17 cellular contexts compared by ENCODE assay signal in genomic region chr9:125634040-125634717, GRCh38.
DNase-seq lines count a peak whose midpoint lies in the region; ATAC-seq, FAIRE-seq and TF ChIP-seq lines count a peak whose summit lies in the region.
"Had no signal": no experiment of that assay in that cellular context is flagged by ENCODE, and none has a peak within 500 bp of the region (broad histone marks: within the 10 kb centered on the region; RNA-seq: fewer than 3 reads in every experiment).

No MANE protein-coding gene starts in this region.

- peak; percentile 8 for FAIRE-seq in endothelial cell of umbilical vein (lab: Jason Lieb, UNC)
- FAIRE-seq: islet of Langerhans had no signal

- dilution Hi-C loops in endothelial cell of umbilical vein (cut with MboI; ENCODE audit: extremely low pct_ligation_motif_present, low sequenced_read_pairs): no loop called here

- no peak overlapping the region for H3K4me3 Mint-ChIP-seq in activated CD8-positive, alpha-beta T cell treated with anti-CD3 and anti-CD28 coated beads for 36 hours
- H3K4me3 Mint-ChIP-seq: activated naive CD8-positive, alpha-beta T cell treated with anti-CD3 and anti-CD28 coated beads, Interleukin-2, amount 10 ng/mL, durations not matched to agents 7 days and 5 days; CD4-positive, CD25-positive, alpha-beta regulatory T cell; dendritic cell treated with granulocyte-macrophage colony-stimulating factor and Interleukin-4, amounts not matched to agents 40 ng/mL and 50 ng/mL, for 4 days; T-helper 2 cell treated with Interferon-gamma antibody and Interleukin-4, amounts not matched to agents 5 μg/mL and 100 μg/mL, for 36 hours had no signal

- no peak overlapping the region for H3K27ac Mint-ChIP-seq in activated CD8-positive, alpha-beta T cell treated with anti-CD3 and anti-CD28 coated beads for 36 hours
- H3K27ac Mint-ChIP-seq: activated naive CD8-positive, alpha-beta T cell treated with anti-CD3 and anti-CD28 coated beads, Interleukin-2, amount 10 ng/mL, durations not matched to agents 7 days and 5 days; T-helper 2 cell treated with Interferon-gamma antibody and Interleukin-4, amounts not matched to agents 5 μg/mL and 100 μg/mL, for 36 hours had no signal

- H3F3A ChIP-seq in OCI-LY1 (ENCODE audit: insufficient read depth, low read length): peaks cover 16% of the 10 kb centered on the region

- H3K27me3 Mint-ChIP-seq in activated CD8-positive, alpha-beta T cell treated with anti-CD3 and anti-CD28 coated beads for 36 hours: no peaks in the 10 kb centered on the region
- H3K27me3 Mint-ChIP-seq: activated naive CD8-positive, alpha-beta T cell treated with anti-CD3 and anti-CD28 coated beads, Interleukin-2, amount 10 ng/mL, durations not matched to agents 7 days and 5 days; CD4-positive, CD25-positive, alpha-beta regulatory T cell; dendritic cell treated with granulocyte-macrophage colony-stimulating factor and Interleukin-4, amounts not matched to agents 40 ng/mL and 50 ng/mL, for 4 days had no signal

- no peak for TF ChIP-seq POLR2A in endothelial cell of umbilical vein (IDR thresholded peaks at IDR 0.05; ENCODE audit: low read depth, low read length)

- intact Hi-C loops in endothelial cell of umbilical vein (cut with micrococcal nuclease) (loop anchor here (5.0 kb wide), 3 partner anchors 73 to 207 kb away; partner anchors contain the start of gene MAPKAP1), tibial artery (cut with DNase I; ENCODE audit: low total_unique reads) (loop anchor here (5.0 kb wide), 1 partner anchor 227 kb away; no protein-coding TSS in a partner anchor)
- intact Hi-C loops in activated CD8-positive, alpha-beta T cell treated with anti-CD3 and anti-CD28 coated beads for 36 hours (cut with micrococcal nuclease): loop anchor here (10.0 kb wide), 1 partner anchor 191 kb away; no protein-coding TSS in a partner anchor

- H3K27me3 ChIP-seq in OCI-LY1 (ENCODE audit: insufficient read depth, low read length) (no peaks in the 10 kb centered on the region), endothelial cell of umbilical vein (ENCODE audit: control insufficient read depth in 2 of 2, insufficient read depth in 2 of 2, low read length in 2 of 2) (no peaks in the 10 kb centered on the region), tibial artery (no peaks in the 10 kb centered on the region)
- H3K27me3 ChIP-seq: foreskin keratinocyte had no signal

- no peaks in the 10 kb centered on the region for H3K36me3 ChIP-seq in HEK293 (ENCODE audit: control insufficient read depth in 2 of 2, insufficient read depth in 1 of 2, low read length in 2 of 2)
- no peaks in the 10 kb centered on the region for H3K36me3 ChIP-seq in OCI-LY1 (ENCODE audit: insufficient read depth, low read length)
- H3K36me3 ChIP-seq in endothelial cell of umbilical vein (ENCODE audit: control insufficient read depth in 2 of 2, extremely low read depth in 1 of 2, insufficient read depth in 2 of 2, low read length in 2 of 2): no peaks in the 10 kb centered on the region
- no peaks in the 10 kb centered on the region for H3K36me3 ChIP-seq in tibial artery

- H3K27ac ChIP-seq in HEK293 (ENCODE audit: extremely low read depth, low read depth, low read length): no peak overlapping the region
- H3K27ac ChIP-seq in OCI-LY1 (ENCODE audit: low read depth, low read length, poor library complexity, severe bottlenecking): peak overlapping the region; percentile 33
- H3K27ac ChIP-seq in endothelial cell of umbilical vein (ENCODE audit: insufficient read depth, low read depth, low read length): no peak overlapping the region
- no peak overlapping the region for H3K27ac ChIP-seq in tibial artery
- H3K27ac ChIP-seq: foreskin keratinocyte had no signal

- H3K4me2 ChIP-seq in OCI-LY1 (ENCODE audit: low read length): peak overlapping the region; percentile 46
- H3K4me2 ChIP-seq in endothelial cell of umbilical vein (ENCODE audit: insufficient read depth, low read length): peak overlapping the region; percentile 46

- H2AFZ ChIP-seq in OCI-LY1 (ENCODE audit: low read length): no peak overlapping the region
- no peak overlapping the region for H2AFZ ChIP-seq in endothelial cell of umbilical vein (ENCODE audit: low read depth, low read length)

- peak; percentile 67 for DNase-seq in CD1c-positive myeloid dendritic cell (ENCODE audit: extremely low spot score)
- peak; percentile 42 for DNase-seq in endothelial cell of umbilical vein (ENCODE audit: low read depth, low spot score)
- no peak for DNase-seq in tibial artery
- no peak for DNase-seq in activated CD8-positive, alpha-beta T cell treated with anti-CD3 and anti-CD28 coated beads for 36 hours
- no peak for DNase-seq in NCI-H1694 (lab: John Stamatoyannopoulos, UW)
- no peak for DNase-seq in hepatic stellate cell (ENCODE audit: low spot score)
- DNase-seq: activated naive CD8-positive, alpha-beta T cell treated with anti-CD3 and anti-CD28 coated beads, Interleukin-2, amount 10 ng/mL, durations not matched to agents 7 days and 5 days; CD4-positive, CD25-positive, alpha-beta regulatory T cell; mucosa of descending colon; NCI-H187; stimulated activated CD4-positive, alpha-beta T cell treated with anti-CD3 and anti-CD28 coated beads, Interleukin-4, amount 100 ng/mL, for 4 hours had no signal

- H3K79me2 ChIP-seq in OCI-LY1 (ENCODE audit: insufficient read depth, low read length) (peaks cover 17% of the 10 kb centered on the region; the same call in 1 of the 2 replicates), endothelial cell of umbilical vein (ENCODE audit: control insufficient read depth, insufficient read depth, low read length) (peaks cover 63% of the 10 kb centered on the region)

- H3K4me3 ChIP-seq in HEK293 (ENCODE audit: low read depth, low read length): no peak overlapping the region
- H3K4me3 ChIP-seq in OCI-LY1 (ENCODE audit: low read depth, low read length, poor library complexity, severe bottlenecking): no peak overlapping the region
- no peak overlapping the region for H3K4me3 ChIP-seq in endothelial cell of umbilical vein (replicated peaks in 1 of 3; ENCODE audit: insufficient read depth in 1 of 3, low read depth in 1 of 3, low read length in 3 of 3)
- no peak overlapping the region for H3K4me3 ChIP-seq in tibial artery
- H3K4me3 ChIP-seq: mucosa of descending colon had no signal

- H3K36me3 Mint-ChIP-seq in activated CD8-positive, alpha-beta T cell treated with anti-CD3 and anti-CD28 coated beads for 36 hours (ENCODE audit: low read depth): peaks cover 15% of the 10 kb centered on the region

- H3K9me2 ChIP-seq in OCI-LY1 (ENCODE audit: low read depth, low read length): no peaks in the 10 kb centered on the region

- H3K4me1 ChIP-seq in HEK293 (ENCODE audit: control insufficient read depth, insufficient read depth, low read length) (peaks cover 16% of the 10 kb centered on the region), OCI-LY1 (ENCODE audit: insufficient read depth, low read length, severe bottlenecking) (peaks cover 59% of the 10 kb centered on the region), endothelial cell of umbilical vein (ENCODE audit: control insufficient read depth, extremely low read depth, insufficient read depth, low read length) (peaks cover 29% of the 10 kb centered on the region), tibial artery (peaks cover 0 to 16% (median 5%) of the 10 kb centered on the region in 4 donors)

- TF ChIP-seq CTCF in HEK293 (tag by site-specific recombination; IDR thresholded peaks at IDR 0.05) (no peak), OCI-LY1 (IDR thresholded peaks at IDR 0.05; ENCODE audit: low read length) (no peak), endothelial cell of umbilical vein (IDR thresholded peaks at IDR 0.05; ENCODE audit: extremely low read depth in 1 of 2, insufficient read depth in 1 of 2, low read depth in 1 of 2, low read length in 2 of 2) (no peak), tibial artery (IDR thresholded peaks at IDR 0.05) (no peak)
- TF ChIP-seq CTCF in activated CD8-positive, alpha-beta T cell treated with anti-CD3 and anti-CD28 coated beads for 36 hours (IDR thresholded peaks at IDR 0.05): no peak

- H3K9ac ChIP-seq in OCI-LY1 (ENCODE audit: low read length): 0 out of 2 replicates have a peak overlapping the region, but pooled peaks have one; percentile 14
- H3K9ac ChIP-seq in endothelial cell of umbilical vein (replicated peaks; ENCODE audit: extremely low read depth, insufficient read depth, low read length): no peak overlapping the region

- H4K20me1 ChIP-seq in OCI-LY1 (ENCODE audit: insufficient read depth, low read length): no peaks in the 10 kb centered on the region
- H4K20me1 ChIP-seq in endothelial cell of umbilical vein (replicated peaks; ENCODE audit: control insufficient read depth, extremely low read depth, insufficient read depth, low read length): no peaks in the 10 kb centered on the region

- no peaks in the 10 kb centered on the region for H3K9me1 ChIP-seq in endothelial cell of umbilical vein (replicated peaks; ENCODE audit: control insufficient read depth, extremely low read depth, insufficient read depth, low read length)

- no peaks in the 10 kb centered on the region for H3K9me3 ChIP-seq in HEK293 (ENCODE audit: control insufficient read depth, insufficient read depth, low read depth, low read length)
- no peaks in the 10 kb centered on the region for H3K9me3 ChIP-seq in OCI-LY1 (ENCODE audit: low read length)
- H3K9me3 ChIP-seq in endothelial cell of umbilical vein (replicated peaks; ENCODE audit: control insufficient read depth, insufficient read depth, low read length): no peaks in the 10 kb centered on the region
- H3K9me3 ChIP-seq in tibial artery: no peaks in the 10 kb centered on the region
- H3K9me3 ChIP-seq: mucosa of descending colon had no signal

- peaks cover 68% of the 10 kb centered on the region for H3K4me1 Mint-ChIP-seq in activated CD8-positive, alpha-beta T cell treated with anti-CD3 and anti-CD28 coated beads for 36 hours (ENCODE audit: low read depth)

- CTCF ChIA-PET in HEK293 (lab: Yijun Ruan, JAX): interaction anchor here (1.8 kb wide), 1 partner anchor 226 kb away, joined by 5 read pairs; no protein-coding TSS in a partner anchor
- CTCF ChIA-PET in endothelial cell of umbilical vein (lab: Charles Lee): interaction anchor here (1.4 to 2.7 kb wide), 2 partner anchors 112 to 226 kb away, joined by 3 to 11 read pairs; no protein-coding TSS in a partner anchor
- CTCF ChIA-PET in activated CD8-positive, alpha-beta T cell treated with anti-CD3 and anti-CD28 coated beads for 36 hours (lab: Charles Lee): interaction anchor here (0.9 to 3.1 kb wide), 2 partner anchors 16 to 73 kb away, joined by 3 to 11 read pairs; no protein-coding TSS in a partner anchor

- peaks cover 2% of the 10 kb centered on the region for H3K9me3 Mint-ChIP-seq in activated CD8-positive, alpha-beta T cell treated with anti-CD3 and anti-CD28 coated beads for 36 hours
- H3K9me3 Mint-ChIP-seq: activated naive CD8-positive, alpha-beta T cell treated with anti-CD3 and anti-CD28 coated beads, Interleukin-2, amount 10 ng/mL, durations not matched to agents 7 days and 5 days; CD4-positive, CD25-positive, alpha-beta regulatory T cell; dendritic cell treated with granulocyte-macrophage colony-stimulating factor and Interleukin-4, amounts not matched to agents 40 ng/mL and 50 ng/mL, for 4 days; T-helper 2 cell treated with Interferon-gamma antibody and Interleukin-4, amounts not matched to agents 5 μg/mL and 100 μg/mL, for 36 hours had no signal

- POLR2A ChIA-PET in HEK293 (lab: Yijun Ruan, JAX) (no interaction called here), endothelial cell of umbilical vein (lab: Charles Lee) (no interaction called here)
- POLR2A ChIA-PET in activated CD8-positive, alpha-beta T cell treated with anti-CD3 and anti-CD28 coated beads for 36 hours (lab: Charles Lee): interaction anchor here (0.9 kb wide), 1 partner anchor 66 kb away, joined by 3 read pairs; no protein-coding TSS in a partner anchor

- no TSS peak for BruUV-seq in endothelial cell of umbilical vein (replicated peaks; lab: Mats Ljungman, UMichigan)

- ATAC-seq in activated CD8-positive, alpha-beta T cell treated with anti-CD3 and anti-CD28 coated beads for 36 hours: no peak
- ATAC-seq: foreskin keratinocyte, mucosa of descending colon had no signal

Comparison
In these comparisons a context has a peak if more than half of its experiments do, and no peak if none do; other contexts are left out.
1. DNase-seq: peak in CD1c-positive myeloid dendritic cell (single experiment) and endothelial cell of umbilical vein (single experiment); none in tibial artery (0 of 2), activated CD8-positive, alpha-beta T cell treated with anti-CD3 and anti-CD28 coated beads for 36 hours (single experiment), NCI-H1694 (single experiment) and hepatic stellate cell (single experiment).